Comparison of ENCODE assay signal across 1 cellular context in genomic region chr2:149399934-149400615, GRCh38.
TF ChIP-seq lines count a peak whose summit lies in the region.

No MANE protein-coding gene starts in this region.

TF ChIP-seq in K562, 482 proteins besides CTCF, POLR2A, EP300 and RAD21 (continued from another document):
- TF ChIP-seq ZBTB5 (IDR thresholded peaks at IDR 0.05) (no peak), DLX4 (CRISPR knock-in tag; IDR thresholded peaks at IDR 0.05) (no peak), NCOA2 (IDR thresholded peaks at IDR 0.05; ENCODE audit: partially characterized antibody in 2 of 2) (no peak), CUX1 (CRISPR knock-in tag; IDR thresholded peaks at IDR 0.05) (no peak), ZBTB1 (CRISPR knock-in tag; IDR thresholded peaks at IDR 0.05; ENCODE audit: borderline replicate concordance, low read depth) (no peak)
